14 cellular contexts compared by ENCODE assay signal in genomic region chr3:196524527-196524926, GRCh38. TPM values are rescaled to one million over a fixed set of nuclear protein-coding genes. Genes with fewer than 3 reads are reported as not detected.
A peak's percentile ranks its signal among the peaks of the same experiment; 100 is the strongest.
DNase-seq lines count a peak whose midpoint lies in the region; ATAC-seq and TF ChIP-seq lines count a peak whose summit lies in the region.
"Had no signal": no experiment of that assay in that cellular context is flagged by ENCODE, and none has a peak within 500 bp of the region (broad histone marks: within the 10 kb centered on the region; RNA-seq: fewer than 3 reads in every experiment).

No MANE protein-coding gene starts in this region.

- DNase-seq in GDM1 (lab: John Stamatoyannopoulos, UW) (peak; percentile 46), KBM-7 (peak; percentile 60), RWPE2 (ENCODE audit: low spot score) (no peak), fibroblast of villous mesenchyme (ENCODE audit: low read depth) (peak; percentile 21), AG08395 (ENCODE audit: low spot score) (no peak), left lobe of liver (ENCODE audit: low spot score) (no peak), NK-92 (lab: John Stamatoyannopoulos, UW; ENCODE audit: unreplicated experiment) (no peak)
- DNase-seq: NCI-H1436; stimulated activated CD8-positive, alpha-beta memory T cell treated with anti-CD3 and anti-CD28 coated beads, Interleukin-4, amount 100 ng/mL, for 48 hours had no signal

- peak; percentile 7 for TF ChIP-seq CTCF in RWPE2 (IDR thresholded peaks at IDR 0.05; ENCODE audit: poor library complexity, severe bottlenecking)
- TF ChIP-seq CTCF in fibroblast of villous mesenchyme (IDR thresholded peaks at IDR 0.05; ENCODE audit: insufficient read depth, low read depth, low read length), result peak; percentile 30

- no peak overlapping the region for H3K27ac ChIP-seq in RWPE2 (ENCODE audit: poor library complexity, severe bottlenecking)
- H3K27ac ChIP-seq: epithelial cell of prostate, vagina, VCaP had no signal

- in situ Hi-C loops in KBM-7 (cut with MboI; ENCODE audit: low pct_unique_long_range_greater_than_20kb, low sequenced_read_pairs), result loop anchor here (25.0 kb wide), 1 partner anchor 487 kb away; no protein-coding TSS in a partner anchor

- ATAC-seq in RWPE2 (ENCODE audit: low read depth) (no peak), left lobe of liver (no peak), GM18907 (IDR thresholded peaks at IDR 0.05; ENCODE audit: unreplicated experiment) (no peak)

- H3K4me1 ChIP-seq in RWPE2 (ENCODE audit: insufficient read depth, poor library complexity, severe bottlenecking), result no peaks in the 10 kb centered on the region

- peaks cover 5% of the 10 kb centered on the region for H3K9me3 ChIP-seq in RWPE2 (ENCODE audit: severe bottlenecking)

- H3K27me3 ChIP-seq in RWPE2 (ENCODE audit: insufficient read depth, poor library complexity, severe bottlenecking), result no peaks in the 10 kb centered on the region
- H3K27me3 ChIP-seq: vagina had no signal

- no peaks in the 10 kb centered on the region for H3K36me3 ChIP-seq in RWPE2 (ENCODE audit: low read depth)
- H3K36me3 ChIP-seq: vagina had no signal

- H3K4me3 ChIP-seq in RWPE2 (ENCODE audit: severe bottlenecking), result no peak overlapping the region
- H3K4me3 ChIP-seq in fibroblast of villous mesenchyme (ENCODE audit: low read depth, low read length), result no peak overlapping the region
- H3K4me3 ChIP-seq: vagina had no signal

RNA-seq across cellular contexts. Expression of gene SMCO1, which starts 9.4 kb away (rescaled TPM):
- under 0.01 TPM in 1 of 2 replicates, not detected in the other for total RNA-seq in fibroblast of villous mesenchyme
- not detected for total RNA-seq in left lobe of liver
- total RNA-seq: astrocyte, vagina had no signal

RNA-seq across cellular contexts. Expression of gene RNF168, which starts 21.0 kb away (rescaled TPM):
- total RNA-seq in fibroblast of villous mesenchyme (17.1 and 22.5 TPM in 2 replicates), left lobe of liver (12.9 TPM)

RNA-seq across cellular contexts. Expression of gene WDR53, which starts 43.8 kb away (rescaled TPM):
- total RNA-seq in fibroblast of villous mesenchyme (5.5 and 6.9 TPM in 2 replicates), left lobe of liver (5.1 TPM)

RNA-seq across cellular contexts. Expression of gene FBXO45, which starts 43.9 kb away (rescaled TPM):
- total RNA-seq in fibroblast of villous mesenchyme (9.3 and 12.5 TPM in 2 replicates), left lobe of liver (3.5 TPM)

Comparison
In these comparisons a context has a peak if more than half of its experiments do, and no peak if none do; other contexts are left out.
1. DNase-seq: peak in GDM1 (single experiment), KBM-7 (single experiment) and fibroblast of villous mesenchyme (single experiment); none in RWPE2 (single experiment), AG08395 (single experiment), left lobe of liver (single experiment) and NK-92 (single experiment).